ENCODE assay signal across 10 cellular contexts in genomic region chr22:39556970-39557811, GRCh38. TPM values are rescaled to one million over a fixed set of nuclear protein-coding genes. Genes with fewer than 3 reads are reported as not detected.
A peak's percentile ranks its signal among the peaks of the same experiment; 100 is the strongest.
DNase-seq lines count a peak whose midpoint lies in the region; ATAC-seq and TF ChIP-seq lines count a peak whose summit lies in the region.
"Had no signal": no experiment of that assay in that cellular context is flagged by ENCODE, and none has a peak within 500 bp of the region (broad histone marks: within the 10 kb centered on the region; RNA-seq: fewer than 3 reads in every experiment).

No MANE protein-coding gene starts in this region.

- peaks cover 82% of the 10 kb centered on the region for H3K27me3 Mint-ChIP-seq in Calu3 (ENCODE audit: unreplicated experiment)
- peaks cover 54% of the 10 kb centered on the region for H3K27me3 Mint-ChIP-seq in nephron progenitor cell (ENCODE audit: low read depth, poor library complexity)

- H3K4me3 Mint-ChIP-seq in Calu3 (ENCODE audit: low read depth, unreplicated experiment) (peak overlapping the region; percentile 12), nephron progenitor cell (peak overlapping the region; percentile 81)
- H3K4me3 Mint-ChIP-seq: dendritic cell treated with granulocyte-macrophage colony-stimulating factor and Interleukin-4, amounts not matched to agents 40 ng/mL and 50 ng/mL, for 4 days had no signal

- TF ChIP-seq CTCF in Calu3 (IDR thresholded peaks at IDR 0.05; ENCODE audit: unreplicated experiment) (no peak), mammary epithelial cell (conservative IDR thresholded peaks at IDR 0.05 in 1 of 2, IDR thresholded peaks at IDR 0.05 in 1 of 2; ENCODE audit: extremely low read depth in 1 of 2, insufficient read depth in 1 of 2, low read depth in 1 of 2, low read length in 2 of 2) (peak in 1 of 2 donors; percentile 28), nephron progenitor cell (IDR thresholded peaks at IDR 0.05) (no peak)

- ATAC-seq in GM21423 (IDR thresholded peaks at IDR 0.05; ENCODE audit: unreplicated experiment) (no peak), GM21717 (IDR thresholded peaks at IDR 0.05; ENCODE audit: unreplicated experiment) (no peak), HG02973 (IDR thresholded peaks at IDR 0.05; ENCODE audit: unreplicated experiment) (no peak)
- ATAC-seq: HCT116 had no signal

- peaks cover 7% of the 10 kb centered on the region for H3K4me1 ChIP-seq in mammary epithelial cell (ENCODE audit: insufficient read depth, low read length)

- no peak overlapping the region for H3K27ac Mint-ChIP-seq in Calu3 (ENCODE audit: unreplicated experiment)
- no peak overlapping the region for H3K27ac Mint-ChIP-seq in nephron progenitor cell
- H3K27ac Mint-ChIP-seq: dendritic cell treated with granulocyte-macrophage colony-stimulating factor and Interleukin-4, amounts not matched to agents 40 ng/mL and 50 ng/mL, for 4 days had no signal

- H4K20me1 ChIP-seq in mammary epithelial cell (ENCODE audit: insufficient read depth, low read length) = no peaks in the 10 kb centered on the region

- intact Hi-C loops in Calu3 (cut with micrococcal nuclease; ENCODE audit: unreplicated experiment) (no loop called here), mammary epithelial cell (cut with micrococcal nuclease) (loop anchor here (5.0 kb wide), 3 partner anchors 375 to 480 kb away; no protein-coding TSS in a partner anchor)

- no peak overlapping the region for H3K27ac ChIP-seq in mammary epithelial cell (ENCODE audit: insufficient read depth, low read depth, low read length)

- 90% methylated on average over 2 of the region's 67 CpGs for WGBS in mammary epithelial cell (ENCODE audit: low coverage, missing lambda C conversion rate)

- H3K4me1 Mint-ChIP-seq in Calu3 (ENCODE audit: low read depth, unreplicated experiment) = peaks cover 10% of the 10 kb centered on the region
- H3K4me1 Mint-ChIP-seq in nephron progenitor cell = peaks cover 39% of the 10 kb centered on the region

- BruUV-seq in Calu3 (replicated peaks; lab: Mats Ljungman, UMichigan) (no TSS peak), mammary epithelial cell (replicated peaks; lab: Mats Ljungman, UMichigan) (no TSS peak)

- in situ Hi-C loops in mammary epithelial cell (cut with MboI; ENCODE audit: low sequenced_read_pairs in 2 of 2) = no loop called here

- DNase-seq in Calu3 (peak; percentile 47), T-helper 2 cell (peak in 3 of 5 experiments; percentile 24 to 71 (median 35)), mammary epithelial cell (no peak), nephron progenitor cell (peak; percentile 68), NCI-H187 treated with DMSO at 0.1 percent for 48 hours (lab: John Stamatoyannopoulos, UW) (no peak)

- no peaks in the 10 kb centered on the region for H3K9me3 ChIP-seq in mammary epithelial cell (replicated peaks; ENCODE audit: insufficient read depth, low read length)

- H3K9ac ChIP-seq in mammary epithelial cell (ENCODE audit: insufficient read depth, low read length) = no peak overlapping the region

- H3K9me3 Mint-ChIP-seq in Calu3 (ENCODE audit: low read depth, unreplicated experiment) (no peaks in the 10 kb centered on the region), nephron progenitor cell (no peaks in the 10 kb centered on the region)
- H3K9me3 Mint-ChIP-seq: dendritic cell treated with granulocyte-macrophage colony-stimulating factor and Interleukin-4, amounts not matched to agents 40 ng/mL and 50 ng/mL, for 4 days had no signal

- no peak overlapping the region for H3K4me3 ChIP-seq in mammary epithelial cell (replicated peaks in 1 of 3; ENCODE audit: insufficient read depth in 1 of 3, low read depth in 2 of 3, low read length in 3 of 3)

- peaks cover 12% of the 10 kb centered on the region for H3K27me3 ChIP-seq in mammary epithelial cell (ENCODE audit: insufficient read depth, low read length)

- H3K36me3 Mint-ChIP-seq in Calu3 (ENCODE audit: insufficient read depth, unreplicated experiment) (no peaks in the 10 kb centered on the region), nephron progenitor cell (ENCODE audit: low read depth) (no peaks in the 10 kb centered on the region)

- H3K4me2 ChIP-seq in mammary epithelial cell (ENCODE audit: insufficient read depth, low read depth, low read length) = peak overlapping the region; percentile 53

- no peak overlapping the region for H2AFZ ChIP-seq in mammary epithelial cell (ENCODE audit: low read depth, low read length)

- dilution Hi-C loops in mammary epithelial cell (cut with HindIII; ENCODE audit: low sequenced_read_pairs) = loop anchor here (25.0 kb wide), 1 partner anchor 805 kb away; the partner anchor contains the start of gene SGSM3

- H3K36me3 ChIP-seq in mammary epithelial cell (ENCODE audit: insufficient read depth, low read length) = no peaks in the 10 kb centered on the region

- no peaks in the 10 kb centered on the region for H3K79me2 ChIP-seq in mammary epithelial cell (ENCODE audit: insufficient read depth, low read length)

- CTCF ChIA-PET in Calu3 (lab: Charles Lee) (interaction anchor here (0.6 kb wide), 3 partner anchors 47 to 1071 kb away, joined by 3 to 4 read pairs (median 3); no protein-coding TSS in a partner anchor), mammary epithelial cell (lab: Charles Lee; ENCODE audit: low non-redundant PET) (no interaction called here)

RNA-seq across cellular contexts. Expression of gene CACNA1I, which starts 13.4 kb away (rescaled TPM):
- 0.05 and 0.07 TPM in 2 replicates for total RNA-seq in Calu3 (2022)
- under 1 TPM in 1 of 2 donors, not detected in 1; under 0.01 TPM for total RNA-seq in mammary epithelial cell
- 0.01 TPM for polyA plus RNA-seq in mammary epithelial cell
- polyA minus RNA-seq in mammary epithelial cell = not detected

RNA-seq across cellular contexts. Expression of gene RPS19BP1, which starts 24.6 kb away (rescaled TPM):
- total RNA-seq in Calu3 (2022) (82.9 and 87.7 TPM in 2 replicates), mammary epithelial cell (10 to 100 TPM; 35.7 to 81.3 TPM)
- 89.0 TPM for polyA plus RNA-seq in mammary epithelial cell
- 12.5 TPM for polyA minus RNA-seq in mammary epithelial cell

RNA-seq across cellular contexts. Expression of gene ATF4, which starts 36.8 kb away (rescaled TPM):
- total RNA-seq in Calu3 (2022) (294 and 372 TPM in 2 replicates), mammary epithelial cell (100 to 1,000 TPM; 598 to 653 TPM)
- polyA plus RNA-seq in mammary epithelial cell = 904 TPM
- 327 TPM for polyA minus RNA-seq in mammary epithelial cell

RNA-seq across cellular contexts. Expression of gene MIEF1, which starts 55.1 kb away (rescaled TPM):
- total RNA-seq in Calu3 (2022) (39.2 and 44.3 TPM in 2 replicates), mammary epithelial cell (10 to 100 TPM; 36.8 to 36.9 TPM)
- 25.6 TPM for polyA plus RNA-seq in mammary epithelial cell
- 40.2 TPM for polyA minus RNA-seq in mammary epithelial cell

Comparison
In these comparisons a context has a peak if more than half of its experiments do, and no peak if none do; other contexts are left out.
1. DNase-seq: peak in Calu3 (single experiment), T-helper 2 cell (3 of 5) and nephron progenitor cell (single experiment); none in mammary epithelial cell (single experiment) and NCI-H187 treated with DMSO at 0.1 percent for 48 hours (single experiment).